Comparison of ENCODE assay signal across 8 cellular contexts in the genomic region with DNA sequence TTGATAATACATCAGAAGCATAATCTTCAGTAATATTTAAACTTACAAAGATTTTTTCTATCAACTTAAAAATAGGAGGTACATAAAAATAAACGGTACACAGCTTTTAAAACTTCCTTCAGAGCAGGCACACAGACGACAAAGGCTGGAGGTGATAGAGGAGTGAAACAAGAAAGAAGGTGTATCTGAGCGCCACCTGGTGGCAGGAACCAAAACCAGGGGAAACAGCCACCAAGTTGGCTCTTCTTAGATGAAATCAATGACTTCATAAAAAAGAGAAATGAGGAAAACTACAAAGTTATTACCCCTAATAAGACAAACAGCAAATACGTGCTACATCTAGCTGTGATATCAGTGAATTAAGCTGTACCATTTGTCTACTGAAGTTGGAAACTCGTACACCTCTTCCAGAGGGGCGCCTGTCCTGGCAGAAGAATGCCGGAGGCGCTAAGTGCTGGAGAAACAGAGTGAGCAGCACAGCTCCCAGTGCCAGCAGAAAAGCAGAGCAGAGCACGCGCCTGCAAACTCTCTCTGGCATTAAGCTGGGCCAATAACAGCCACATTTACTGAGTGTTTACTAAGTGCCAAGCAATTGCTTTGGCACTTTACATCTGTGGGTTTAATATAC.
DNase-seq lines count a peak whose midpoint lies in the region; ATAC-seq and TF ChIP-seq lines count a peak whose summit lies in the region.

No MANE protein-coding gene starts in this region.

- no peak overlapping the region for H3K27ac Mint-ChIP-seq in activated CD8-positive, alpha-beta T cell treated with anti-CD3 and anti-CD28 coated beads, Interleukin-2, amount 10 ng/mL, durations not matched to agents 7 days and 5 days

- no peaks in the 10 kb centered on the region for H3K27me3 ChIP-seq in effector memory CD4-positive, alpha-beta T cell (replicated peaks; ENCODE audit: control insufficient read depth, insufficient read depth, low read length, poor library complexity, severe bottlenecking)

- TF ChIP-seq CTCF in AG09319 (IDR thresholded peaks at IDR 0.05; ENCODE audit: low read depth, low read length): peak; percentile 92

- H3K36me3 Mint-ChIP-seq in activated CD8-positive, alpha-beta T cell treated with anti-CD3 and anti-CD28 coated beads, Interleukin-2, amount 10 ng/mL, durations not matched to agents 7 days and 5 days (ENCODE audit: low read depth): peaks cover 60% of the 10 kb centered on the region

- no peak overlapping the region for H3K27ac ChIP-seq in effector memory CD4-positive, alpha-beta T cell (ENCODE audit: insufficient read depth, low read length, poor library complexity, severe bottlenecking)

- H3K4me3 ChIP-seq in effector memory CD4-positive, alpha-beta T cell (ENCODE audit: insufficient read depth, low read depth, low read length, poor library complexity, severe bottlenecking): no peak overlapping the region

- no peaks in the 10 kb centered on the region for H3K4me1 ChIP-seq in effector memory CD4-positive, alpha-beta T cell (ENCODE audit: control insufficient read depth, insufficient read depth, low read length, poor library complexity, severe bottlenecking)

- no peaks in the 10 kb centered on the region for H3K27me3 Mint-ChIP-seq in activated CD8-positive, alpha-beta T cell treated with anti-CD3 and anti-CD28 coated beads, Interleukin-2, amount 10 ng/mL, durations not matched to agents 7 days and 5 days (ENCODE audit: low read depth)

- CTCF ChIA-PET in HEK293T (lab: Yijun Ruan, JAX): interaction anchor here (0.6 to 1.3 kb wide), 6 partner anchors 9 to 550 kb away, joined by 3 to 10 read pairs (median 6); no protein-coding TSS in a partner anchor
- CTCF ChIA-PET in activated CD8-positive, alpha-beta T cell treated with anti-CD3 and anti-CD28 coated beads, Interleukin-2, amount 10 ng/mL, durations not matched to agents 7 days and 5 days (lab: Charles Lee): interaction anchor here (0.6 to 2.9 kb wide), 41 partner anchors 9 to 510 kb away, joined by 3 to 35 read pairs (median 5); a partner anchor contains a TSS

- no peak for DNase-seq in AG09319 (ENCODE audit: extremely low read depth, low read depth)
- peak; percentile 68 for DNase-seq in HEK293T (ENCODE audit: extremely low spot score)
- DNase-seq in NCI-H82 (lab: John Stamatoyannopoulos, UW): peak; percentile 81
- DNase-seq in activated CD8-positive, alpha-beta T cell treated with anti-CD3 and anti-CD28 coated beads, Interleukin-2, amount 10 ng/mL, durations not matched to agents 7 days and 5 days: peak; percentile 82
- DNase-seq in effector memory CD4-positive, alpha-beta T cell: peak; percentile 35 to 56 (median 35)
- DNase-seq in middle frontal gyrus (ENCODE audit: extremely low spot score, low spot score): peak; percentile 50
- peak; percentile 16 to 45 for DNase-seq in stimulated activated CD8-positive, alpha-beta memory T cell treated with anti-CD3 and anti-CD28 coated beads, Interleukin-7, amount 100 ng/mL, for 1 hour (ENCODE audit: low read depth in 2 of 2)

- no peak overlapping the region for H3K4me3 Mint-ChIP-seq in activated CD8-positive, alpha-beta T cell treated with anti-CD3 and anti-CD28 coated beads, Interleukin-2, amount 10 ng/mL, durations not matched to agents 7 days and 5 days

- no peaks in the 10 kb centered on the region for H3K9me3 Mint-ChIP-seq in activated CD8-positive, alpha-beta T cell treated with anti-CD3 and anti-CD28 coated beads, Interleukin-2, amount 10 ng/mL, durations not matched to agents 7 days and 5 days (ENCODE audit: insufficient read depth)

- no peaks in the 10 kb centered on the region for H3K9me3 ChIP-seq in effector memory CD4-positive, alpha-beta T cell (ENCODE audit: control insufficient read depth, low read length)

- peaks cover 71% of the 10 kb centered on the region for H3K36me3 ChIP-seq in effector memory CD4-positive, alpha-beta T cell (ENCODE audit: control insufficient read depth, insufficient read depth, low read length)

- peak; percentile 80 for ATAC-seq in activated CD8-positive, alpha-beta T cell treated with anti-CD3 and anti-CD28 coated beads, Interleukin-2, amount 10 ng/mL, durations not matched to agents 7 days and 5 days
- ATAC-seq in HG02642 (IDR thresholded peaks at IDR 0.05; ENCODE audit: poor library complexity, unreplicated experiment): no peak

- peaks cover 3% of the 10 kb centered on the region for H3K4me1 Mint-ChIP-seq in activated CD8-positive, alpha-beta T cell treated with anti-CD3 and anti-CD28 coated beads, Interleukin-2, amount 10 ng/mL, durations not matched to agents 7 days and 5 days (ENCODE audit: low read depth)

- POLR2A ChIA-PET in HEK293T (lab: Yijun Ruan, JAX): no interaction called here
- POLR2A ChIA-PET in activated CD8-positive, alpha-beta T cell treated with anti-CD3 and anti-CD28 coated beads, Interleukin-2, amount 10 ng/mL, durations not matched to agents 7 days and 5 days (lab: Charles Lee): no interaction called here

TF ChIP-seq in HEK293T, 16 proteins besides CTCF, POLR2A, EP300 and RAD21:
- no peak for TF ChIP-seq ELF4 (IDR thresholded peaks at IDR 0.05)
- TF ChIP-seq, protein P1, sequence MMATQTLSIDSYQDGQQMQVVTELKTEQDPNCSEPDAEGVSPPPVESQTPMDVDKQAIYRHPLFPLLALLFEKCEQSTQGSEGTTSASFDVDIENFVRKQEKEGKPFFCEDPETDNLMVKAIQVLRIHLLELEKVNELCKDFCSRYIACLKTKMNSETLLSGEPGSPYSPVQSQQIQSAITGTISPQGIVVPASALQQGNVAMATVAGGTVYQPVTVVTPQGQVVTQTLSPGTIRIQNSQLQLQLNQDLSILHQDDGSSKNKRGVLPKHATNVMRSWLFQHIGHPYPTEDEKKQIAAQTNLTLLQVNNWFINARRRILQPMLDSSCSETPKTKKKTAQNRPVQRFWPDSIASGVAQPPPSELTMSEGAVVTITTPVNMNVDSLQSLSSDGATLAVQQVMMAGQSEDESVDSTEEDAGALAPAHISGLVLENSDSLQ (IDR thresholded peaks at IDR 0.05): no peak
- no peak for TF ChIP-seq L3MBTL2 (conservative IDR thresholded peaks at IDR 0.05)
- TF ChIP-seq TARDBP (IDR thresholded peaks at IDR 0.05): no peak
- no peak for TF ChIP-seq NFRKB (IDR thresholded peaks at IDR 0.05)
- TF ChIP-seq HDGF (IDR thresholded peaks at IDR 0.05; ENCODE audit: borderline replicate concordance): no peak
- no peak for TF ChIP-seq ARNT (IDR thresholded peaks at IDR 0.05)
- no peak for TF ChIP-seq BHLHE40 (IDR thresholded peaks at IDR 0.05; ENCODE audit: borderline replicate concordance)
- no peak for TF ChIP-seq FOXA1 (IDR thresholded peaks at IDR 0.05)
- TF ChIP-seq CTBP1 (IDR thresholded peaks at IDR 0.05; ENCODE audit: borderline replicate concordance): no peak
- TF ChIP-seq FOXM1 (IDR thresholded peaks at IDR 0.05; ENCODE audit: borderline replicate concordance): no peak
- no peak for TF ChIP-seq FOXK2 (IDR thresholded peaks at IDR 0.05)
